Comparison of ENCODE assay signal across 20 cellular contexts in genomic region chr2:1969701-1970015, GRCh38.
"Had no signal": no experiment of that assay in that cellular context is flagged by ENCODE, and none has a peak within 500 bp of the region (broad histone marks: within the 10 kb centered on the region; RNA-seq: fewer than 3 reads in every experiment).

No MANE protein-coding gene starts in this region.

- H3K36me3 ChIP-seq: colonic mucosa, esophagus muscularis mucosa, gastroesophageal sphincter, heart left ventricle, lower lobe of right lung, right lobe of liver, thoracic aorta, tibial nerve, upper lobe of left lung, vagina had no signal

- H3K4me1 ChIP-seq: colonic mucosa, esophagus muscularis mucosa, foreskin keratinocyte, gastroesophageal sphincter, lower lobe of right lung, parathyroid adenoma, right lobe of liver, upper lobe of left lung had no signal

- H2AFZ ChIP-seq: hepatocyte, parathyroid adenoma had no signal

- DNase-seq: colonic mucosa; effector memory CD4-positive, alpha-beta T cell; foreskin keratinocyte; heart left ventricle; left ventricle myocardium superior; lower lobe of right lung; natural killer cell; right lobe of liver; small intestine; stimulated activated CD4-positive, alpha-beta T cell treated with anti-CD3 and anti-CD28 coated beads, Interleukin-15, amount 100 ng/mL, for 24 hours; stimulated activated CD4-positive, alpha-beta T cell treated with anti-CD3 and anti-CD28 coated beads, Interleukin-2, amount 100 ng/mL, for 48 hours; stimulated activated naive B cell treated with anti-CD40 and anti-IgM and Interleukin-4, amounts not matched to agents 10 μg/mL and 1 μg/mL and 100 μg/mL, for 72 hours; upper lobe of left lung had no signal

- H3K9me3 ChIP-seq: colonic mucosa, esophagus muscularis mucosa, gastroesophageal sphincter, heart left ventricle, lower lobe of right lung, right lobe of liver, thoracic aorta, tibial nerve, upper lobe of left lung, vagina had no signal

- ATAC-seq: foreskin keratinocyte; gastroesophageal sphincter; left ventricle myocardium superior; lower lobe of right lung; stimulated activated naive B cell treated with anti-CD40 and anti-IgM and Interleukin-4, amounts not matched to agents 10 μg/mL and 1 μg/mL and 100 μg/mL, for 72 hours had no signal

- H3K27me3 ChIP-seq: colonic mucosa, esophagus muscularis mucosa, foreskin keratinocyte, gastroesophageal sphincter, heart left ventricle, hepatocyte, right lobe of liver, tibial nerve, upper lobe of left lung, vagina had no signal

- H3K4me3 ChIP-seq: colonic mucosa, esophagus muscularis mucosa, gastroesophageal sphincter, heart left ventricle, hepatocyte, lower lobe of right lung, right lobe of liver, thoracic aorta, tibial nerve, upper lobe of left lung, vagina had no signal

- H3K4me2 ChIP-seq: hepatocyte had no signal

- H3K9ac ChIP-seq: parathyroid adenoma had no signal

- H3K27ac ChIP-seq: colonic mucosa, esophagus muscularis mucosa, foreskin keratinocyte, gastroesophageal sphincter, heart left ventricle, hepatocyte, lower lobe of right lung, parathyroid adenoma, right lobe of liver, thoracic aorta, upper lobe of left lung, vagina had no signal
